ENCODE assay signal across 13 cellular contexts in the genomic region with DNA sequence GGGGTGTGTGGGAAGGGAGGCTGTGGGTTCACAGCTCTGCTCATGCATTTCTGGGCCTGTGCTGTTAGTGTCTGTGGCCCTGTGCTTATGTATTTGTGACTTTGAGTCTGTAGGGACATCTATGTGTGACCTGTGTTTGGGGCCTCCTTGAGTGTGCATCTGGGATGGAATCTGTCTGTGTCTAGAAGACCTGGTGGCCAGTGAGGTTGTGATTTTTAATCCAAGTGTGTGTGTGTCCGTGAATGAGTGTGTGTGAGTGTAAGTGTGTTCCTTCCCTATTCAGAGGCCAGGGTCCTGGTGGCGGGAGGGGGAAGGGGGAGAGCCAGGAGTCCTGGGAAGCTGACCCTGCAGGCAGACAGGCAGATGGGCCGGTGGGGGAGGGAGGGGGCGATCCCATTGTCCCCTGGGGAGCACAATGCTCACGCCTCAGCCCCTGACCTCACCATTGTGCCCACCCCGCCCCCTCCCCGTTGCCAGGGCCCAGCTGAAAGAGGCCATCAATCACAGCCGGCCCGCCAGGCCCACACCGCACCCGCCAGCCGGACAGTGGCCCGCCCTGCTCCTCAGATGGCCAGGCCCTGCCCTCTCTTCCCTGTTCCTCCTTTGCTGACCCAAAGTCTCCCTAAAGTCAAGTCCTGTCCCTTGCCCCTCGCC. TPM values are rescaled to one million over a fixed set of nuclear protein-coding genes. Genes with fewer than 3 reads are reported as not detected.
DNase-seq lines count a peak whose midpoint lies in the region; ATAC-seq, FAIRE-seq and TF ChIP-seq lines count a peak whose summit lies in the region.
"Had no signal": no experiment of that assay in that cellular context is flagged by ENCODE, and none has a peak within 500 bp of the region (broad histone marks: within the 10 kb centered on the region; RNA-seq: fewer than 3 reads in every experiment).

No MANE protein-coding gene starts in this region.

- H2AFZ ChIP-seq in K562 (ENCODE audit: low read depth, low read length), result no peak overlapping the region

- no peak overlapping the region for H3K27ac ChIP-seq in K562 (ENCODE audit: extremely low read depth, low read depth, low read length)
- no peak overlapping the region for H3K27ac ChIP-seq in mesendoderm (ENCODE audit: low read depth, low read length)
- H3K27ac ChIP-seq: VCaP had no signal

- no peaks in the 10 kb centered on the region for H3K9me3 ChIP-seq in K562 (replicated peaks; ENCODE audit: control insufficient read depth, insufficient read depth, low read depth, low read length)

- POLR2A ChIA-PET in activated naive CD8-positive, alpha-beta T cell treated with anti-CD3 and anti-CD28 coated beads, Interleukin-2, amount 10 ng/mL, durations not matched to agents 7 days and 5 days (lab: Charles Lee), result interaction anchor here (0.5 to 2.9 kb wide), 4 partner anchors 11 to 196 kb away, joined by 3 to 10 read pairs (median 6); a partner anchor contains a TSS
- POLR2A ChIA-PET in K562 (lab: Yijun Ruan, JAX), result interaction anchor here (0.7 kb wide), 1 partner anchor 31 kb away, joined by 3 read pairs; no protein-coding TSS in a partner anchor

- no peak overlapping the region for H3K4ac ChIP-seq in mesendoderm (ENCODE audit: low read depth, low read length)

- H3K18ac ChIP-seq in mesendoderm (ENCODE audit: low read length), result no peak overlapping the region

- TF ChIP-seq CTCF in K562 (IDR thresholded peaks at IDR 0.05 in 2 of 3, conservative IDR thresholded peaks at IDR 0.05 in 1 of 3; ENCODE audit: insufficient read depth in 2 of 3, low read depth in 1 of 3, low read length in 3 of 3), result no peak
- TF ChIP-seq CTCF in type B pancreatic cell (conservative IDR thresholded peaks at IDR 0.05), result no peak

- H2AK5ac ChIP-seq in mesendoderm (ENCODE audit: low read length), result no peak overlapping the region

- peak overlapping the region; percentile 76 for H3K27ac Mint-ChIP-seq in activated naive CD8-positive, alpha-beta T cell treated with anti-CD3 and anti-CD28 coated beads, Interleukin-2, amount 10 ng/mL, durations not matched to agents 7 days and 5 days
- no peak overlapping the region for H3K27ac Mint-ChIP-seq in activated naive CD8-positive, alpha-beta T cell treated with anti-CD3 and anti-CD28 coated beads for 36 hours
- H3K27ac Mint-ChIP-seq in type B pancreatic cell, result peak overlapping the region; percentile 37

- no peak for ATAC-seq in activated naive CD8-positive, alpha-beta T cell treated with anti-CD3 and anti-CD28 coated beads, Interleukin-2, amount 10 ng/mL, durations not matched to agents 7 days and 5 days (ENCODE audit: low read depth)
- ATAC-seq in K562, result no peak
- ATAC-seq in HG03139 (IDR thresholded peaks at IDR 0.05; ENCODE audit: unreplicated experiment), result no peak
- no peak for ATAC-seq in GM18520 (IDR thresholded peaks at IDR 0.05; ENCODE audit: unreplicated experiment)
- ATAC-seq: left ventricle myocardium superior had no signal

- no peak overlapping the region for H3K23ac ChIP-seq in mesendoderm (ENCODE audit: low read length)

- H3K9me3 Mint-ChIP-seq in activated naive CD8-positive, alpha-beta T cell treated with anti-CD3 and anti-CD28 coated beads, Interleukin-2, amount 10 ng/mL, durations not matched to agents 7 days and 5 days, result no peaks in the 10 kb centered on the region
- H3K9me3 Mint-ChIP-seq in activated naive CD8-positive, alpha-beta T cell treated with anti-CD3 and anti-CD28 coated beads for 36 hours, result no peaks in the 10 kb centered on the region
- H3K9me3 Mint-ChIP-seq in type B pancreatic cell, result no peaks in the 10 kb centered on the region

- no peaks in the 10 kb centered on the region for H3K27me3 Mint-ChIP-seq in activated naive CD8-positive, alpha-beta T cell treated with anti-CD3 and anti-CD28 coated beads, Interleukin-2, amount 10 ng/mL, durations not matched to agents 7 days and 5 days
- H3K27me3 Mint-ChIP-seq in activated naive CD8-positive, alpha-beta T cell treated with anti-CD3 and anti-CD28 coated beads for 36 hours, result no peaks in the 10 kb centered on the region
- H3K27me3 Mint-ChIP-seq in type B pancreatic cell, result no peaks in the 10 kb centered on the region

- TF ChIP-seq POLR2A in K562 (conservative IDR thresholded peaks at IDR 0.05), result no peak

- H3K4me1 Mint-ChIP-seq in activated naive CD8-positive, alpha-beta T cell treated with anti-CD3 and anti-CD28 coated beads, Interleukin-2, amount 10 ng/mL, durations not matched to agents 7 days and 5 days, result peaks cover 50% of the 10 kb centered on the region
- H3K4me1 Mint-ChIP-seq in activated naive CD8-positive, alpha-beta T cell treated with anti-CD3 and anti-CD28 coated beads for 36 hours, result peaks cover 35% of the 10 kb centered on the region
- H3K4me1 Mint-ChIP-seq in type B pancreatic cell (ENCODE audit: unreplicated experiment), result peaks cover 16% of the 10 kb centered on the region

- no TSS peak for BruUV-seq in K562 (replicated peaks; lab: Mats Ljungman, UMichigan)

- no peaks in the 10 kb centered on the region for H3K9me1 ChIP-seq in K562 (ENCODE audit: control insufficient read depth, insufficient read depth, low read length)

- no peaks in the 10 kb centered on the region for H3K79me1 ChIP-seq in mesendoderm (ENCODE audit: low read length)

- peak overlapping the region in 1 of 2 experiments; percentile 59; a peak in 2 of 4 replicates for H3K9ac ChIP-seq in K562 (ENCODE audit: insufficient read depth in 1 of 2, low read depth in 2 of 2, low read length in 2 of 2)
- no peak overlapping the region for H3K9ac ChIP-seq in mesendoderm (ENCODE audit: low read length)

- TF ChIP-seq RAD21 in K562 (CRISPR knock-in tag; conservative IDR thresholded peaks at IDR 0.05 in 1 of 2, IDR thresholded peaks at IDR 0.05 in 1 of 2), result no peak

- intact Hi-C loops in K562 (cut with micrococcal nuclease), result loop anchor here (5.0 kb wide), 2 partner anchors 128 to 173 kb away; a partner anchor contains a TSS

- H3K79me2 ChIP-seq in K562 (ENCODE audit: control insufficient read depth, insufficient read depth, low read length) (no peaks in the 10 kb centered on the region), mesendoderm (ENCODE audit: control insufficient read depth, insufficient read depth, low read length) (no peaks in the 10 kb centered on the region)

- no peak for TF ChIP-seq EP300 in K562 (IDR thresholded peaks at IDR 0.05; ENCODE audit: low read length)

- H3K4me2 ChIP-seq in K562 (ENCODE audit: insufficient read depth, low read length), result no peak overlapping the region
- no peak overlapping the region for H3K4me2 ChIP-seq in mesendoderm (ENCODE audit: low read length)

- no peaks in the 10 kb centered on the region for H4K20me1 ChIP-seq in K562 (replicated peaks; ENCODE audit: control insufficient read depth, insufficient read depth, low read length)

- H2BK120ac ChIP-seq in mesendoderm (ENCODE audit: low read depth, low read length), result no peak overlapping the region

- H2BK5ac ChIP-seq in mesendoderm (ENCODE audit: low read length), result no peak overlapping the region

- no peak for DNase-seq in activated naive CD8-positive, alpha-beta T cell treated with anti-CD3 and anti-CD28 coated beads, Interleukin-2, amount 10 ng/mL, durations not matched to agents 7 days and 5 days
- no peak for DNase-seq in activated naive CD8-positive, alpha-beta T cell treated with anti-CD3 and anti-CD28 coated beads for 36 hours
- no peak for DNase-seq in K562 (ENCODE audit: extremely low read depth in 1 of 4, low spot score in 3 of 4)
- no peak for DNase-seq in mesendoderm
- no peak for DNase-seq in type B pancreatic cell (ENCODE audit: extremely low spot score, unreplicated experiment)
- DNase-seq in stimulated activated CD4-positive, alpha-beta T cell treated with anti-CD3 and anti-CD28 coated beads, Interleukin-4, amount 100 ng/mL, for 24 hours, result no peak
- DNase-seq: activated CD8-positive, alpha-beta memory T cell treated with anti-CD3 and anti-CD28 coated beads, Interleukin-2, amount 50 U/mL, for 48 hours; left ventricle myocardium superior; NCI-H1092 treated with DMSO at 0.1 percent for 48 hours had no signal

- no peak overlapping the region for H4K5ac ChIP-seq in mesendoderm (ENCODE audit: low read length)

- H3K56ac ChIP-seq in mesendoderm (ENCODE audit: low read length), result peak overlapping the region; percentile 53

- H4K8ac ChIP-seq in mesendoderm (ENCODE audit: low read depth, low read length), result no peak overlapping the region

- CTCF ChIA-PET in K562 (lab: Yijun Ruan, JAX; ENCODE audit: low intra/inter-chr PET ratio), result no interaction called here

- H3K4me3 Mint-ChIP-seq in activated naive CD8-positive, alpha-beta T cell treated with anti-CD3 and anti-CD28 coated beads, Interleukin-2, amount 10 ng/mL, durations not matched to agents 7 days and 5 days, result no peak overlapping the region
- no peak overlapping the region for H3K4me3 Mint-ChIP-seq in activated naive CD8-positive, alpha-beta T cell treated with anti-CD3 and anti-CD28 coated beads for 36 hours
- H3K4me3 Mint-ChIP-seq in type B pancreatic cell, result peak overlapping the region; percentile 32

- 35% methylated on average over 10 of the region's 14 CpGs for WGBS in K562 (ENCODE audit: insufficient coverage, low coverage, missing lambda C conversion rate)
- no CpG with 5 or more reads among the region's 14 CpGs for WGBS in mesendoderm (ENCODE audit: extremely low coverage, insufficient coverage, low lambda C conversion rate)

- H3K4me1 ChIP-seq in K562 (replicated peaks in 1 of 2; ENCODE audit: control insufficient read depth in 2 of 2, insufficient read depth in 2 of 2, low read length in 2 of 2), result peaks cover 7 to 54% of the 10 kb centered on the region in 2 experiments
- no peaks in the 10 kb centered on the region for H3K4me1 ChIP-seq in mesendoderm (ENCODE audit: control insufficient read depth, low read depth, low read length)

- no peaks in the 10 kb centered on the region for H3K36me3 ChIP-seq in K562 (ENCODE audit: control insufficient read depth, insufficient read depth, low read length)
- no peaks in the 10 kb centered on the region for H3K36me3 ChIP-seq in mesendoderm (ENCODE audit: control insufficient read depth, insufficient read depth, low read length)

- H3K27me3 ChIP-seq in K562 (ENCODE audit: control insufficient read depth in 2 of 2, insufficient read depth in 2 of 2, low read length in 2 of 2) (no peaks in the 10 kb centered on the region), mesendoderm (ENCODE audit: insufficient read depth, low read length, poor library complexity) (no peaks in the 10 kb centered on the region)

- H3K4me3 ChIP-seq in K562, result no peak overlapping the region
- no peak overlapping the region for H3K4me3 ChIP-seq in mesendoderm (ENCODE audit: low read length)

- peaks cover 3% of the 10 kb centered on the region for H3K36me3 Mint-ChIP-seq in activated naive CD8-positive, alpha-beta T cell treated with anti-CD3 and anti-CD28 coated beads, Interleukin-2, amount 10 ng/mL, durations not matched to agents 7 days and 5 days
- peaks cover under 1% of the 10 kb centered on the region for H3K36me3 Mint-ChIP-seq in activated naive CD8-positive, alpha-beta T cell treated with anti-CD3 and anti-CD28 coated beads for 36 hours
- no peaks in the 10 kb centered on the region for H3K36me3 Mint-ChIP-seq in type B pancreatic cell

- H2BK15ac ChIP-seq in mesendoderm (replicated peaks; ENCODE audit: low read depth), result no peak overlapping the region

- in situ Hi-C loops in K562 (cut with MboI), result loop anchor here (5.0 kb wide), 1 partner anchor 193 kb away; a partner anchor contains a TSS

- FAIRE-seq in K562 (lab: Jason Lieb, UNC), result peak; percentile 56
- FAIRE-seq: GM18507 had no signal

RNA-seq across cellular contexts. Expression of a gene that starts 19.6 kb away (rescaled TPM):
- total RNA-seq in activated naive CD8-positive, alpha-beta T cell treated with anti-CD3 and anti-CD28 coated beads, Interleukin-2, amount 10 ng/mL, durations not matched to agents 7 days and 5 days, result 10 to 100 TPM; 38.9 to 44.0 TPM
- total RNA-seq in activated naive CD8-positive, alpha-beta T cell treated with anti-CD3 and anti-CD28 coated beads for 36 hours, result 1 to 10 TPM; 6.4 to 6.9 TPM
- 12.5 and 30.3 TPM in 2 replicates for total RNA-seq in K562 (2011; cell fraction: chromatin; rRNA removed; ENCODE audit: low replicate concordance)
- total RNA-seq in K562 (2011; cell fraction: nucleolus; rRNA removed), result 16.4 and 17.8 TPM in 2 replicates
- total RNA-seq in K562 (2011; cell fraction: nucleoplasm; rRNA removed), result 10.8 and 15.5 TPM in 2 replicates
- 1.2 and 4.0 TPM in 2 replicates for total RNA-seq in K562 (2014; rRNA removed)
- 1.6 and 2.6 TPM in 2 replicates for total RNA-seq in K562 (2014; rRNA removed; fragmentation: Illumina TruSeq; extraction: Trizol)
- total RNA-seq in K562 (2015; rRNA removed; fragmentation: Illumina TruSeq; extraction: Trizol), result 2.1 and 3.0 TPM in 2 replicates
- 2.8 and 3.6 TPM in 2 replicates for total RNA-seq in K562 (2021)
- 4.1 and 4.3 TPM in 2 replicates for polyA plus RNA-seq in K562 (2011; rRNA removed)
- 4.4 and 4.6 TPM in 2 replicates for polyA plus RNA-seq in K562 (2011; cell fraction: cytosol; rRNA removed)
- polyA plus RNA-seq in K562 (2011; cell fraction: nucleus; rRNA removed), result 27.9 and 39.9 TPM in 2 replicates
- polyA plus RNA-seq in K562 (2012), result 5.5 and 7.3 TPM in 2 replicates
- polyA plus RNA-seq in K562 (2014; fragmentation: Illumina TruSeq; extraction: Trizol), result 4.7 and 4.9 TPM in 2 replicates
- polyA plus RNA-seq in K562 (2014; fragmentation: Nextera tagmentation; extraction: Ambion mirVana), result under 1 TPM; 0.57 to 0.79 TPM
- 4.3 and 5.2 TPM in 2 replicates for polyA plus RNA-seq in K562 (2014; rRNA removed)
- polyA minus RNA-seq in K562 (2011; rRNA and poly(A)+ RNA removed), result 3.5 and 3.8 TPM in 2 replicates
- polyA minus RNA-seq in K562 (2011; cell fraction: cytosol; rRNA and poly(A)+ RNA removed), result 3.2 and 4.8 TPM in 2 replicates
- polyA minus RNA-seq in K562 (2011; cell fraction: nucleus; rRNA and poly(A)+ RNA removed), result 2.7 and 4.0 TPM in 2 replicates
- 20.2 TPM for polyA plus RNA-seq in mesendoderm (2013, experiment 1 of 2)
- polyA plus RNA-seq in mesendoderm (2013, experiment 2 of 2), result 18.8 TPM
- total RNA-seq in type B pancreatic cell (ENCODE audit: low replicate concordance), result 20.6 and 22.1 TPM in 2 replicates
